32 cellular contexts compared by ENCODE assay signal in genomic region chr18:43714346-43715010, GRCh38.
"Had no signal": no experiment of that assay in that cellular context is flagged by ENCODE, and none has a peak within 500 bp of the region (broad histone marks: within the 10 kb centered on the region; RNA-seq: fewer than 3 reads in every experiment).

No MANE protein-coding gene starts in this region.

- H3K27me3 Mint-ChIP-seq: activated CD4-positive, alpha-beta memory T cell treated with anti-CD3 and anti-CD28 coated beads, Interleukin-2, amount 10 ng/mL, durations not matched to agents 7 days and 5 days; activated CD8-positive, alpha-beta memory T cell treated with anti-CD3 and anti-CD28 coated beads, Interleukin-2, amount 10 ng/mL, durations not matched to agents 7 days and 5 days; activated naive CD4-positive, alpha-beta T cell treated with anti-CD3 and anti-CD28 coated beads, Interleukin-2, amount 10 ng/mL, durations not matched to agents 7 days and 5 days; activated naive CD8-positive, alpha-beta T cell; activated naive CD8-positive, alpha-beta T cell treated with anti-CD3 and anti-CD28 coated beads, Interleukin-2, amount 50 U/mL, for 24 hours had no signal

- H3K4me1 ChIP-seq: Peyer's patch had no signal

- ATAC-seq: activated CD8-positive, alpha-beta memory T cell treated with anti-CD3 and anti-CD28 coated beads, Interleukin-2, amount 10 ng/mL, durations not matched to agents 7 days and 5 days; activated naive CD8-positive, alpha-beta T cell treated with anti-CD3 and anti-CD28 coated beads, Interleukin-2, amount 50 U/mL, for 24 hours; PC-3 had no signal

- H3K27ac ChIP-seq: KMS-11, Peyer's patch, WERI-Rb-1 had no signal

- H3K4me2 ChIP-seq: KMS-11 had no signal

- H3K27ac Mint-ChIP-seq: activated CD4-positive, alpha-beta memory T cell treated with anti-CD3 and anti-CD28 coated beads, Interleukin-2, amount 10 ng/mL, durations not matched to agents 7 days and 5 days; activated CD8-positive, alpha-beta memory T cell treated with anti-CD3 and anti-CD28 coated beads, Interleukin-2, amount 10 ng/mL, durations not matched to agents 7 days and 5 days; activated naive CD4-positive, alpha-beta T cell treated with anti-CD3 and anti-CD28 coated beads, Interleukin-2, amount 10 ng/mL, durations not matched to agents 7 days and 5 days; activated naive CD8-positive, alpha-beta T cell; activated naive CD8-positive, alpha-beta T cell treated with anti-CD3 and anti-CD28 coated beads, Interleukin-2, amount 50 U/mL, for 24 hours; brain had no signal

- DNase-seq: activated CD4-positive, alpha-beta memory T cell treated with anti-CD3 and anti-CD28 coated beads, Interleukin-2, amount 10 ng/mL, durations not matched to agents 7 days and 5 days; activated CD4-positive, alpha-beta T cell treated with anti-CD3 and anti-CD28 coated beads for 1 hour; activated CD4-positive, alpha-beta T cell treated with anti-CD3 and anti-CD28 coated beads for 48 hours; activated CD4-positive, CD25-positive, alpha-beta regulatory T cell; activated CD8-positive, alpha-beta memory T cell treated with anti-CD3 and anti-CD28 coated beads for 24 hours; activated CD8-positive, alpha-beta memory T cell treated with anti-CD3 and anti-CD28 coated beads, Interleukin-2, amount 10 ng/mL, durations not matched to agents 7 days and 5 days; activated CD8-positive, alpha-beta memory T cell treated with anti-CD3 and anti-CD28 coated beads, Interleukin-2, amount 50 U/mL, for 48 hours; activated effector memory CD4-positive, alpha-beta T cell treated with Interleukin-2 at 50 U/mL for 16 hours; activated naive CD4-positive, alpha-beta T cell treated with anti-CD3 and anti-CD28 coated beads, Interleukin-2, amount 10 ng/mL, durations not matched to agents 7 days and 5 days; activated naive CD8-positive, alpha-beta T cell treated with anti-CD3 and anti-CD28 coated beads, Interleukin-2, amount 50 U/mL, for 24 hours; activated T-cell treated with anti-CD3 and anti-CD28 coated beads, Interleukin-2, amount 50 U/mL, for 48 hours; anterior cingulate cortex; MM.1S; MV-4-11; NCI-H1092; NCI-H1436 treated with DMSO at 0.1 percent for 48 hours; NCI-H1694 treated with DMSO at 0.1 percent for 48 hours; NCI-H2029; NCI-H2171 treated with DMSO at 0.1 percent for 48 hours; NCI-H345; NCI-H524 treated with DMSO at 0.1 percent for 48 hours; NK-92 treated with Interleukin-12 subunit alpha and Interleukin-12 subunit beta, amount 100 ng/mL, for 24 hours; PC-3; Peyer's patch; RPMI8226; SW 1271; T1000; WERI-Rb-1 had no signal

- H3K4me1 Mint-ChIP-seq: activated CD4-positive, alpha-beta memory T cell treated with anti-CD3 and anti-CD28 coated beads, Interleukin-2, amount 10 ng/mL, durations not matched to agents 7 days and 5 days; activated CD8-positive, alpha-beta memory T cell treated with anti-CD3 and anti-CD28 coated beads, Interleukin-2, amount 10 ng/mL, durations not matched to agents 7 days and 5 days; activated naive CD4-positive, alpha-beta T cell treated with anti-CD3 and anti-CD28 coated beads, Interleukin-2, amount 10 ng/mL, durations not matched to agents 7 days and 5 days; activated naive CD8-positive, alpha-beta T cell treated with anti-CD3 and anti-CD28 coated beads, Interleukin-2, amount 50 U/mL, for 24 hours had no signal

- H3K9me3 ChIP-seq: Peyer's patch had no signal

- H3K27me3 ChIP-seq: Peyer's patch had no signal

- H3K4me3 ChIP-seq: Peyer's patch had no signal

- H3K4me3 Mint-ChIP-seq: activated CD4-positive, alpha-beta memory T cell treated with anti-CD3 and anti-CD28 coated beads, Interleukin-2, amount 10 ng/mL, durations not matched to agents 7 days and 5 days; activated CD8-positive, alpha-beta memory T cell treated with anti-CD3 and anti-CD28 coated beads, Interleukin-2, amount 10 ng/mL, durations not matched to agents 7 days and 5 days; activated naive CD4-positive, alpha-beta T cell treated with anti-CD3 and anti-CD28 coated beads, Interleukin-2, amount 10 ng/mL, durations not matched to agents 7 days and 5 days; activated naive CD8-positive, alpha-beta T cell; activated naive CD8-positive, alpha-beta T cell treated with anti-CD3 and anti-CD28 coated beads, Interleukin-2, amount 50 U/mL, for 24 hours; brain had no signal

- FAIRE-seq: bronchial epithelial cell had no signal

- H3K36me3 Mint-ChIP-seq: activated CD8-positive, alpha-beta memory T cell treated with anti-CD3 and anti-CD28 coated beads, Interleukin-2, amount 10 ng/mL, durations not matched to agents 7 days and 5 days; activated naive CD4-positive, alpha-beta T cell treated with anti-CD3 and anti-CD28 coated beads, Interleukin-2, amount 10 ng/mL, durations not matched to agents 7 days and 5 days; activated naive CD8-positive, alpha-beta T cell; brain had no signal

- H3K9ac ChIP-seq: KMS-11 had no signal

- H3K36me3 ChIP-seq: Peyer's patch, WERI-Rb-1 had no signal
